ENCODE assay signal across 9 cellular contexts in the genomic region with DNA sequence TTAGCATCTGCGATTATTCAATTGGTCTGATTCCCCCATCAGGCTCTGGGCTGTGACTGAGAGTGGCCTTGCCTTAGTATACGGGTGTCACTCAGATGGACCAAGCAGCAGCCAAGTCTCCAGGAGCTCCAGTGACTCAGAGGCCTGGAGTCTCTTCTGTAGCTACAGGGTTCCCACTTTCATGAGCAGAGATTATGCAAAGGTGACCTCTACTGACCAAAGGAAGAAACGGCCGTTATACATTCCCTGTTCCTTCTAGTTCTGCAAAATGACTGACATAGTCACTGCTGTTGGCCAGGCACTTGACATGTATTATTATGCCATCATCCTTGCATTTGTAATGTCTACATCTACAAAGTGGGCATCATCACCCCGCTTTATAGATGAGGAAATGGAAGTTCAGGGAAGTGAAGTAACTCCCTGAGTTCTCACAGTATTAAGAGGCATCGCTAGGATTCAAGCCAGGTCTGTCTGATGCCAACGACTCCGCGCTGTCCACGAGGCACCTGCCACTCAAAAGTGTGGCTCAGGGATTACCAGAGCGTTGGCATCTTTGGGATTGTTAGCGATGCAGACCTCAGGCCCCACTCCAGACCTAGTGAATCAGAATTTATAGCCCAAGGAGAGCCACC. TPM values are rescaled to one million over a fixed set of nuclear protein-coding genes. Genes with fewer than 3 reads are reported as not detected.
DNase-seq lines count a peak whose midpoint lies in the region; ATAC-seq and TF ChIP-seq lines count a peak whose summit lies in the region.
"Had no signal": no experiment of that assay in that cellular context is flagged by ENCODE, and none has a peak within 500 bp of the region (broad histone marks: within the 10 kb centered on the region; RNA-seq: fewer than 3 reads in every experiment).

No MANE protein-coding gene starts in this region.

- H3K27ac ChIP-seq in 22Rv1 = no peak overlapping the region
- H3K27ac ChIP-seq: neutrophil had no signal

- TF ChIP-seq CTCF in 22Rv1 (IDR thresholded peaks at IDR 0.05) (peak; percentile 80), HFFc6 (IDR thresholded peaks at IDR 0.05) (peak; percentile 77), NB4 (IDR thresholded peaks at IDR 0.05; ENCODE audit: low read depth, low read length) (peak; percentile 81), fibroblast of mammary gland (conservative IDR thresholded peaks at IDR 0.05; ENCODE audit: control insufficient read depth, insufficient read depth, low read depth, low read length) (peak; percentile 81), nephron progenitor cell (IDR thresholded peaks at IDR 0.05) (peak; percentile 58)

- H3K9me3 Mint-ChIP-seq in HFFc6 = no peaks in the 10 kb centered on the region
- H3K9me3 Mint-ChIP-seq in nephron progenitor cell = no peaks in the 10 kb centered on the region

- ATAC-seq in HG03097 (IDR thresholded peaks at IDR 0.05; ENCODE audit: low FRiP score, unreplicated experiment) = no peak

- H3K4me3 ChIP-seq in NB4 (ENCODE audit: low read depth, low read length) (no peak overlapping the region), fibroblast of mammary gland (ENCODE audit: control insufficient read depth, low read depth, low read length) (no peak overlapping the region)

- peaks cover 12% of the 10 kb centered on the region for H3K4me1 Mint-ChIP-seq in HFFc6 (ENCODE audit: low read depth)
- H3K4me1 Mint-ChIP-seq in nephron progenitor cell = peaks cover 10% of the 10 kb centered on the region

- H3K27ac Mint-ChIP-seq in HFFc6 (peak overlapping the region; percentile 45; the same call in 1 of the 2 replicates), nephron progenitor cell (no peak overlapping the region)

- H3K27me3 Mint-ChIP-seq in HFFc6 (ENCODE audit: insufficient read depth) (peaks cover 6% of the 10 kb centered on the region; the same call in 1 of the 2 replicates), nephron progenitor cell (ENCODE audit: low read depth, poor library complexity) (peaks cover 11% of the 10 kb centered on the region)

- H3K36me3 Mint-ChIP-seq in HFFc6 (ENCODE audit: low read depth) (no peaks in the 10 kb centered on the region), nephron progenitor cell (ENCODE audit: low read depth) (peaks cover 5% of the 10 kb centered on the region)

- no peak for TF ChIP-seq POLR2A in NB4 (IDR thresholded peaks at IDR 0.05; ENCODE audit: extremely low read depth, insufficient read length)

- peak; percentile 91 for DNase-seq in G401 (ENCODE audit: low spot score)
- DNase-seq in HFFc6 = peak; percentile 91
- DNase-seq in NB4 (ENCODE audit: low read depth) = peak; percentile 86
- DNase-seq in SKM-1 treated with dmso at 0.1 percent for 144 hours (lab: John Stamatoyannopoulos, UW; ENCODE audit: unreplicated experiment) = peak; percentile 85
- DNase-seq in fibroblast of mammary gland (ENCODE audit: low read depth) = peak; percentile 91
- peak; percentile 29 for DNase-seq in nephron progenitor cell

- H3K4me3 Mint-ChIP-seq in HFFc6 (no peak overlapping the region; the same call in 1 of the 2 replicates), nephron progenitor cell (no peak overlapping the region)

- in situ Hi-C loops in G401 (cut with HindIII; ENCODE audit: low sequenced_read_pairs) = no loop called here

RNA-seq across cellular contexts. Expression of a gene that starts 23.3 kb away (rescaled TPM):
- 6.3 and 12.2 TPM in 2 replicates for total RNA-seq in G401 (2014; rRNA removed; shearing (Covaris generic))
- total RNA-seq in HFFc6 (2021; fragmentation: NEBNext Ultra II Directional; extraction: Animal tissue kit (Norgen Biotek cat#: 25700)) = 10 to 100 TPM; 20.3 to 24.2 (median 22.6) TPM

RNA-seq across cellular contexts. Expression of a gene that starts 31.7 kb away (rescaled TPM):
- 179 and 273 TPM in 2 replicates for total RNA-seq in G401 (2014; rRNA removed; shearing (Covaris generic))
- total RNA-seq in HFFc6 (2021; fragmentation: NEBNext Ultra II Directional; extraction: Animal tissue kit (Norgen Biotek cat#: 25700)) = 100 to 1,000 TPM; 114 to 139 (median 121) TPM

Comparison
In these comparisons a context has a peak if more than half of its experiments do, and no peak if none do; other contexts are left out.
1. DNase-seq: peak in every context shown above with its lines; median percentile 91 in G401; 91 in HFFc6; 91 in fibroblast of mammary gland; 86 in NB4; 85 in SKM-1 treated with dmso at 0.1 percent for 144 hours; 29 in nephron progenitor cell.